23 cellular contexts compared by ENCODE assay signal in genomic region chr10:43054593-43054992, GRCh38. TPM values are rescaled to one million over a fixed set of nuclear protein-coding genes. Genes with fewer than 3 reads are reported as not detected.
"Had no signal": no experiment of that assay in that cellular context is flagged by ENCODE, and none has a peak within 500 bp of the region (broad histone marks: within the 10 kb centered on the region; RNA-seq: fewer than 3 reads in every experiment).

No MANE protein-coding gene starts in this region.

- ATAC-seq: activated CD4-positive, alpha-beta T cell treated with anti-CD3 and anti-CD28 coated beads for 36 hours; activated CD8-positive, alpha-beta memory T cell treated with anti-CD3 and anti-CD28 coated beads, Interleukin-2, amount 10 ng/mL, durations not matched to agents 7 days and 5 days; activated CD8-positive, alpha-beta T cell treated with anti-CD3 and anti-CD28 coated beads, Interleukin-2, amount 10 ng/mL, durations not matched to agents 7 days and 5 days; activated T-cell treated with anti-CD3 and anti-CD28 coated beads, Interleukin-2, amount 50 U/mL, for 72 hours; gastroesophageal sphincter; left colon; lower lobe of right lung; WTC11 had no signal

- DNase-seq: activated CD4-positive, alpha-beta T cell treated with anti-CD3 and anti-CD28 coated beads for 36 hours; activated CD8-positive, alpha-beta memory T cell treated with anti-CD3 and anti-CD28 coated beads, Interleukin-2, amount 10 ng/mL, durations not matched to agents 7 days and 5 days; activated CD8-positive, alpha-beta T cell treated with anti-CD3 and anti-CD28 coated beads, Interleukin-2, amount 10 ng/mL, durations not matched to agents 7 days and 5 days; activated effector memory CD4-positive, alpha-beta T cell treated with Interleukin-2 at 50 U/mL for 16 hours; activated naive CD4-positive, alpha-beta T cell treated with Interleukin-2 at 50 U/mL for 16 hours; activated naive CD8-positive, alpha-beta T cell treated with anti-CD3 and anti-CD28 coated beads, Interleukin-2, amount 10 ng/mL, durations not matched to agents 7 days and 5 days; activated T-cell treated with anti-CD3 and anti-CD28 coated beads for 4 hours; activated T-cell treated with anti-CD3 and anti-CD28 coated beads, Interleukin-2, amount 50 U/mL, for 72 hours; brain microvascular endothelial cell; caudate nucleus; lower lobe of right lung; mesenchymal stem cell; stimulated activated naive CD4-positive, alpha-beta T cell; T-helper 2 cell had no signal

- H3K9me3 ChIP-seq: gastroesophageal sphincter, lower lobe of right lung, ovary, tibial nerve had no signal

- H3K4me2 ChIP-seq: hepatocyte had no signal

- H3K27ac ChIP-seq: brain microvascular endothelial cell, gastroesophageal sphincter, hepatocyte, lower lobe of right lung, ovary, tibial nerve had no signal

- H3K79me2 ChIP-seq: hepatocyte had no signal

- H3K4me1 ChIP-seq: gastroesophageal sphincter, lower lobe of right lung, tibial nerve had no signal

- FAIRE-seq: astrocyte, endothelial cell of umbilical vein, keratinocyte had no signal

- H3K4me3 ChIP-seq: gastroesophageal sphincter, hepatocyte, lower lobe of right lung, ovary, tibial nerve had no signal

- H3K36me3 ChIP-seq: brain microvascular endothelial cell, gastroesophageal sphincter, lower lobe of right lung, ovary, tibial nerve had no signal

- H2AFZ ChIP-seq: hepatocyte had no signal

- H3K27me3 ChIP-seq: brain microvascular endothelial cell, ovary, tibial nerve had no signal

RNA-seq across cellular contexts. Expression of gene RET, which starts 22.3 kb away (rescaled TPM):
- polyA plus RNA-seq: hepatocyte had no signal
